ENCODE assay signal across 11 cellular contexts in the genomic region with DNA sequence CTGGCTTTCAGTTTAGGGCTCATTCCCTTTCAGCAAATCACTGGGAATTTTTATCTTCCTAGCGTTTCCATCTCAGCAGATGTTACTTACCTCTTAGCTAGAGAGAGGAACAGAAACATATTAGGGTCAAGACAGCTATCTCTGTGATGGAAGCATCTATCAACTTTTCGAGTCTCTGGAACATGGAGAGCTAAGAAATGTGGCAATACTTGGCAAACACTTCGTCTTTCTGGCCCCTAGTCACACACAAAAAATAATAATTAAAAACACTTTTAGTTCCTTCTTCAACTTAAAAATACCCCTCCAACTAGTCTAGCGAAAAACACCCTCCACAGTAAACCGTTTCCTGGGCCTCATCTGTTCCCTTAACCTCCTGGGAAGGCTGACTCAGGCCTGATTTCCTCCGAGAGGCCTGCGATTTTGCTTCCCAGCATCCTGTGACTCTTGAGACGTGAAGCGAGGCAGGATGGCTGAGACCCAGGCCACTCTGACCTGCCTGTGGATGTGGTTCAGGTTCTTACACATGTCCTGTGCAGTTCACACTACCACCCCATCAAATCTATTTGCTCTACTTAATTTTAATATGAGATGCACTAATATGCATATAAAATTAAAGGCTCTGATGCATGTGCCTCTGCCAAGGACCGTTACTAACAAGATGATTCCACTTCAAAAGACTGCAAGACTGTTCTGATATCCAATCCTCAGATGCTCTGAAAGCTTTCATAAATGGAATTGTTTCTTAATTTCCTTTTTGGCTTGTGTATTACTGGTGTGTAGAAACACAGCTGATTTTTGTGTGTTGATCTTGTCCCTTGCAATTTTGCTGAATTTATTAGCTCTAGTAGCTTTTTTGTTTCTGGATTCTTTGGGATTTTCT. TPM values are rescaled to one million over a fixed set of nuclear protein-coding genes. Genes with fewer than 3 reads are reported as not detected.
DNase-seq lines count a peak whose midpoint lies in the region; ATAC-seq, FAIRE-seq and TF ChIP-seq lines count a peak whose summit lies in the region.
"Had no signal": no experiment of that assay in that cellular context is flagged by ENCODE, and none has a peak within 500 bp of the region (broad histone marks: within the 10 kb centered on the region; RNA-seq: fewer than 3 reads in every experiment).

No MANE protein-coding gene starts in this region.

- TF ChIP-seq EP300 in HepG2 (IDR thresholded peaks at IDR 0.05; ENCODE audit: low read depth in 2 of 2, low read length in 2 of 2) (no peak), HepG2 (CRISPR knock-in tag; IDR thresholded peaks at IDR 0.05; ENCODE audit: borderline replicate concordance) (no peak)

- no peak for TF ChIP-seq RAD21 in HepG2 (CRISPR knock-in tag; IDR thresholded peaks at IDR 0.05)

- H4K20me1 ChIP-seq in hepatocyte (ENCODE audit: insufficient read depth, poor library complexity, severe bottlenecking) = no peaks in the 10 kb centered on the region
- H4K20me1 ChIP-seq in HepG2 (ENCODE audit: insufficient read depth, low read length) = no peaks in the 10 kb centered on the region

- H3K79me2 ChIP-seq in hepatocyte (peaks cover 7% of the 10 kb centered on the region), HepG2 (ENCODE audit: insufficient read depth, low read length) (no peaks in the 10 kb centered on the region)

- WGBS in hepatocyte (ENCODE audit: low lambda C conversion rate, missing lambda C conversion rate) = 82% methylated on average over 10 of the region's 10 CpGs
- WGBS in HepG2 (ENCODE audit: low lambda C conversion rate) = 7% methylated on average over 10 of the region's 10 CpGs

- no peak overlapping the region for H2AFZ ChIP-seq in hepatocyte
- H2AFZ ChIP-seq in HepG2 (ENCODE audit: low read length) = no peak overlapping the region

- intact Hi-C loops in ascending aorta (cut with DNase I) (no loop called here), HepG2 (cut with micrococcal nuclease; ENCODE audit: unreplicated experiment) (no loop called here), head of caudate nucleus (cut with DNase I) (no loop called here)

- DNase-seq in H54 (ENCODE audit: insufficient read length, low spot score) (peak; percentile 54), ascending aorta (ENCODE audit: low spot score in 2 of 2) (peak in 1 of 2 donors; percentile 82), hepatocyte (ENCODE audit: low spot score) (no peak), HepG2 (ENCODE audit: low spot score) (no peak), NCI-H1092 (lab: John Stamatoyannopoulos, UW) (no peak), head of caudate nucleus (no peak)
- no peak for DNase-seq in stimulated activated CD4-positive, alpha-beta T cell treated with anti-CD3 and anti-CD28 coated beads, Interleukin-2, amount 100 ng/mL, for 24 hours
- DNase-seq: central memory CD4-positive, alpha-beta T cell; NCI-H2081 had no signal

- H3K27me3 ChIP-seq in ascending aorta = no peaks in the 10 kb centered on the region
- H3K27me3 ChIP-seq in hepatocyte = peaks cover 30% of the 10 kb centered on the region
- H3K27me3 ChIP-seq in subcutaneous abdominal adipose tissue (ENCODE audit: control insufficient read depth in 5 of 5, insufficient read depth in 4 of 5, low read length in 5 of 5) = peaks cover 0 to 16% (median 5%) of the 10 kb centered on the region in 5 donors
- peaks cover 12 to 56% of the 10 kb centered on the region in 2 experiments for H3K27me3 ChIP-seq in HepG2 (ENCODE audit: control insufficient read depth in 1 of 2, insufficient read depth in 2 of 2, low read length in 2 of 2)
- H3K27me3 ChIP-seq: ovary had no signal

- peak overlapping the region; percentile 87 to 88 for H3K27ac ChIP-seq in ascending aorta
- H3K27ac ChIP-seq in hepatocyte = peak overlapping the region; percentile 64
- peak overlapping the region; percentile 84 for H3K27ac ChIP-seq in subcutaneous abdominal adipose tissue (ENCODE audit: low read depth, low read length)
- H3K27ac ChIP-seq in HepG2 (ENCODE audit: extremely low read length, insufficient read depth, low read length) = no peak overlapping the region
- H3K27ac ChIP-seq: ovary had no signal

- peaks cover 9 to 43% of the 10 kb centered on the region in 2 donors for H3K4me1 ChIP-seq in ascending aorta
- peaks cover 11% of the 10 kb centered on the region for H3K4me1 ChIP-seq in hepatocyte (ENCODE audit: insufficient read depth)
- peaks cover 4 to 74% (median 33%) of the 10 kb centered on the region in 5 donors for H3K4me1 ChIP-seq in subcutaneous abdominal adipose tissue (ENCODE audit: control insufficient read depth in 5 of 5, insufficient read depth in 5 of 5, low read length in 5 of 5)
- H3K4me1 ChIP-seq in HepG2 (ENCODE audit: insufficient read depth, low read length) = peaks cover 18% of the 10 kb centered on the region

- TF ChIP-seq POLR2A in H54 (IDR thresholded peaks at IDR 0.05; ENCODE audit: low read depth, low read length) = no peak; the same call in 1 of the 2 replicates
- no peak for TF ChIP-seq POLR2A in HepG2 (IDR thresholded peaks at IDR 0.05; ENCODE audit: insufficient read depth in 1 of 2, low read depth in 2 of 2, low read length in 2 of 2)

- no peak for ATAC-seq in HepG2

- H3K9me2 ChIP-seq in hepatocyte (replicated peaks; ENCODE audit: insufficient read depth) = no peaks in the 10 kb centered on the region

- CTCF ChIA-PET in HepG2 (lab: Yijun Ruan, JAX; ENCODE audit: low intra/inter-chr PET ratio, low total read pairs) = no interaction called here

- POLR2A ChIA-PET in HepG2 (lab: Yijun Ruan, JAX) = no interaction called here

- in situ Hi-C loops in HepG2 (cut with HindIII; ENCODE audit: extremely low pct_ligation_motif_present, low pct_unique_long_range_greater_than_20kb) = no loop called here

- TF ChIP-seq CTCF in ascending aorta (IDR thresholded peaks at IDR 0.05) (no peak), hepatocyte (IDR thresholded peaks at IDR 0.05; ENCODE audit: poor library complexity) (no peak), HepG2 (CRISPR knock-in tag; IDR thresholded peaks at IDR 0.05) (no peak)

- H3K4me2 ChIP-seq in hepatocyte (peak overlapping the region; percentile 35), HepG2 (ENCODE audit: low read depth, low read length) (no peak overlapping the region)

- H3K9ac ChIP-seq in subcutaneous abdominal adipose tissue (ENCODE audit: low read length in 5 of 5) = peak overlapping the region in 1 of 5 donors; percentile 27
- no peak overlapping the region for H3K9ac ChIP-seq in HepG2 (ENCODE audit: insufficient read depth, low read depth, low read length)

- FAIRE-seq in H54 (lab: Jason Lieb, UNC) (no peak), HepG2 (lab: Jason Lieb, UNC) (no peak)

- no peaks in the 10 kb centered on the region for H3K36me3 ChIP-seq in ascending aorta
- H3K36me3 ChIP-seq in hepatocyte (replicated peaks; ENCODE audit: insufficient read depth, low read depth) = no peaks in the 10 kb centered on the region
- no peaks in the 10 kb centered on the region for H3K36me3 ChIP-seq in subcutaneous abdominal adipose tissue (ENCODE audit: control insufficient read depth in 5 of 5, insufficient read depth in 5 of 5, low read length in 5 of 5)
- no peaks in the 10 kb centered on the region for H3K36me3 ChIP-seq in HepG2 (replicated peaks in 1 of 2; ENCODE audit: control insufficient read depth in 1 of 2, insufficient read depth in 2 of 2, low read length in 2 of 2)
- H3K36me3 ChIP-seq: ovary had no signal

- no peaks in the 10 kb centered on the region for H3K9me3 ChIP-seq in ascending aorta
- H3K9me3 ChIP-seq in hepatocyte (ENCODE audit: low read depth) = no peaks in the 10 kb centered on the region
- H3K9me3 ChIP-seq in subcutaneous abdominal adipose tissue (ENCODE audit: control insufficient read depth in 5 of 5, low read length in 5 of 5) = no peaks in the 10 kb centered on the region
- H3K9me3 ChIP-seq in HepG2 (ENCODE audit: low read length) = no peaks in the 10 kb centered on the region
- H3K9me3 ChIP-seq: ovary had no signal

- BruUV-seq in HepG2 (replicated peaks; lab: Mats Ljungman, UMichigan) = no TSS peak

- H3K4me3 ChIP-seq in ascending aorta (peak overlapping the region in 1 of 2 donors; percentile 25), hepatocyte (no peak overlapping the region), subcutaneous abdominal adipose tissue (ENCODE audit: low read depth in 1 of 5, low read length in 5 of 5) (peak overlapping the region in 1 of 5 donors; percentile 14), HepG2 (replicated peaks in 1 of 3; ENCODE audit: insufficient read depth in 1 of 3, low read depth in 2 of 3, low read length in 3 of 3) (no peak overlapping the region)
- H3K4me3 ChIP-seq: ovary had no signal

RNA-seq across cellular contexts. Expression of a gene that starts 3.5 kb away (rescaled TPM):
- total RNA-seq in ascending aorta = 131 TPM
- total RNA-seq in hepatocyte = 15.0 and 15.2 TPM in 2 replicates
- polyA plus RNA-seq in hepatocyte = 18.3 and 18.8 TPM in 2 replicates
- total RNA-seq in HepG2 (2016; rRNA removed; fragmentation: Illumina TruSeq; extraction: Trizol) = 0.01 TPM in 1 of 2 replicates, not detected in the other
- total RNA-seq in HepG2 (2016; cell fraction: cytosol; rRNA removed; fragmentation: Illumina TruSeq; extraction: Trizol; ENCODE audit: low read depth) = not detected in 2 replicates
- 0.02 TPM in 1 of 2 replicates, not detected in the other for total RNA-seq in HepG2 (2016; cell fraction: insoluble cytoplasmic fraction; rRNA removed; fragmentation: Illumina TruSeq; extraction: Trizol)
- total RNA-seq in HepG2 (2016; cell fraction: membrane; rRNA removed; fragmentation: Illumina TruSeq; extraction: Trizol) = under 0.01 TPM in 1 of 2 replicates, not detected in the other
- not detected in 2 replicates for total RNA-seq in HepG2 (2016; cell fraction: nucleus; rRNA removed; fragmentation: Illumina TruSeq; extraction: Trizol)
- polyA plus RNA-seq in HepG2 (2011; rRNA removed) = 0.04 TPM in 1 of 2 replicates, not detected in the other
- polyA plus RNA-seq in HepG2 (2011; cell fraction: cytosol; rRNA removed) = not detected in 2 replicates
- 0.03 TPM in 1 of 2 replicates, not detected in the other for polyA plus RNA-seq in HepG2 (2011; cell fraction: nucleus; rRNA removed)
- 0.01 TPM in 2 replicates for polyA plus RNA-seq in HepG2 (2012)
- polyA plus RNA-seq in HepG2 (2016; cell fraction: cytosol; fragmentation: Illumina TruSeq; extraction: Trizol; ENCODE audit: low read depth) = not detected in 2 replicates
- polyA plus RNA-seq in HepG2 (2016; cell fraction: insoluble cytoplasmic fraction; fragmentation: Illumina TruSeq; extraction: Trizol; ENCODE audit: low read depth) = not detected in 2 replicates
- polyA plus RNA-seq in HepG2 (2016; cell fraction: membrane; fragmentation: Illumina TruSeq; extraction: Trizol; ENCODE audit: low read depth) = not detected in 2 replicates
- not detected in 2 replicates for polyA plus RNA-seq in HepG2 (2016; cell fraction: nucleus; fragmentation: Illumina TruSeq; extraction: Trizol; ENCODE audit: insufficient read depth, low read depth)
- polyA minus RNA-seq in HepG2 (2011; rRNA and poly(A)+ RNA removed; ENCODE audit: low replicate concordance) = 0.04 and 0.75 TPM in 2 replicates
- polyA minus RNA-seq in HepG2 (2011; cell fraction: cytosol; rRNA and poly(A)+ RNA removed) = not detected in 2 replicates
- polyA minus RNA-seq in HepG2 (2011; cell fraction: nucleus; rRNA and poly(A)+ RNA removed) = not detected in 2 replicates

RNA-seq across cellular contexts. Expression of a gene that starts 35.5 kb away (rescaled TPM):
- total RNA-seq in ascending aorta = 948 TPM
- 76.0 and 101 TPM in 2 replicates for total RNA-seq in hepatocyte
- 47.6 and 50.9 TPM in 2 replicates for polyA plus RNA-seq in hepatocyte
- total RNA-seq in HepG2 (2016; rRNA removed; fragmentation: Illumina TruSeq; extraction: Trizol) = 68.9 and 70.8 TPM in 2 replicates
- total RNA-seq in HepG2 (2016; cell fraction: cytosol; rRNA removed; fragmentation: Illumina TruSeq; extraction: Trizol; ENCODE audit: low read depth) = 12.3 and 12.8 TPM in 2 replicates
- 66.1 and 69.5 TPM in 2 replicates for total RNA-seq in HepG2 (2016; cell fraction: insoluble cytoplasmic fraction; rRNA removed; fragmentation: Illumina TruSeq; extraction: Trizol)
- total RNA-seq in HepG2 (2016; cell fraction: membrane; rRNA removed; fragmentation: Illumina TruSeq; extraction: Trizol) = 28.9 and 33.8 TPM in 2 replicates
- 35.6 and 44.2 TPM in 2 replicates for total RNA-seq in HepG2 (2016; cell fraction: nucleus; rRNA removed; fragmentation: Illumina TruSeq; extraction: Trizol)
- polyA plus RNA-seq in HepG2 (2011; rRNA removed) = 14.5 and 17.7 TPM in 2 replicates
- 15.2 and 17.2 TPM in 2 replicates for polyA plus RNA-seq in HepG2 (2011; cell fraction: cytosol; rRNA removed)
- 10.9 and 14.9 TPM in 2 replicates for polyA plus RNA-seq in HepG2 (2011; cell fraction: nucleus; rRNA removed)
- polyA plus RNA-seq in HepG2 (2012) = 9.9 and 18.8 TPM in 2 replicates
- 15.3 and 18.6 TPM in 2 replicates for polyA plus RNA-seq in HepG2 (2016; cell fraction: cytosol; fragmentation: Illumina TruSeq; extraction: Trizol; ENCODE audit: low read depth)
- 83.1 and 92.4 TPM in 2 replicates for polyA plus RNA-seq in HepG2 (2016; cell fraction: insoluble cytoplasmic fraction; fragmentation: Illumina TruSeq; extraction: Trizol; ENCODE audit: low read depth)
- polyA plus RNA-seq in HepG2 (2016; cell fraction: membrane; fragmentation: Illumina TruSeq; extraction: Trizol; ENCODE audit: low read depth) = 29.6 and 30.8 TPM in 2 replicates
- 54.3 and 54.9 TPM in 2 replicates for polyA plus RNA-seq in HepG2 (2016; cell fraction: nucleus; fragmentation: Illumina TruSeq; extraction: Trizol; ENCODE audit: insufficient read depth, low read depth)
- 22.9 and 266 TPM in 2 replicates for polyA minus RNA-seq in HepG2 (2011; rRNA and poly(A)+ RNA removed; ENCODE audit: low replicate concordance)
- polyA minus RNA-seq in HepG2 (2011; cell fraction: cytosol; rRNA and poly(A)+ RNA removed) = 8.4 and 9.1 TPM in 2 replicates
- 9.1 and 11.7 TPM in 2 replicates for polyA minus RNA-seq in HepG2 (2011; cell fraction: nucleus; rRNA and poly(A)+ RNA removed)

Comparison
In these comparisons a context has a peak if more than half of its experiments do, and no peak if none do; other contexts are left out.
1. RNA of a gene that starts 3.5 kb away (total RNA-seq): 131 TPM in ascending aorta (single experiment) and 15.0 to 15.2 TPM in hepatocyte; under 0.01 to 0.02 TPM in HepG2; every median in the first group is over 10 times any median in the second.